16 cellular contexts compared by ENCODE assay signal in the genomic region with DNA sequence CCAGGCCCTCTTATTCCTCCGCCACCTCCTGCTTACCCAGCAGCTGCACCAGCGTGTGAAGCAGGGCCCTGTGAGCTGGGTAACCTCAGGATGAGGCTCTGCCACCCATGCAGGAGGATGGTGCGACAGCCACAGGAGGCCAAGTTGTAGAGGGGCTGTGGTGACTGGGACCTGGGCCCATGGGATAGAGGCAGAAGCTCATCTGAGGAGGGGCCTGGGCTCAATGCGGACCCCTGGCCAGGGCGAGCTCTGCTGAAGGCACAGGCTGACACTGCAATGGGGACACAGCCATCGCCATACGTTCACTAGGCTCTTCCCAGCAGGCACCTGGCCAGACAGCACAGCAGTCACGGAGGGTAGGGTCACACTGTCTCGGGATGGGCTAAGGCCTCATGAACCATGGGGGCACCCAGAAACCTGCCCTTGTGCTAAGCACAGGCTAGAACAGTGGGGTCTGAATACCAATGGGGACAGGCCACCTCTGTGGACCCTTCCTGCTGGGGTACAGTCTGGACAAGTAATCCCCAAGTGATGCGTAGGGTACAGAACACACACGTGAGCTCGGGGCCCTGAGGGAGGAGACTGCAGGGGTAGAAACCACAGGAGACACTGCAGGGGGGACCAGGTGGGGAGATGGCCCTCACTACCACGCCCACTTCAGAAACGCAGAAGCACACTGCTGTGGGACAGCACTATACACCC.
"Had no signal": no experiment of that assay in that cellular context is flagged by ENCODE, and none has a peak within 500 bp of the region (broad histone marks: within the 10 kb centered on the region; RNA-seq: fewer than 3 reads in every experiment).

No MANE protein-coding gene starts in this region.

- H3K27me3 ChIP-seq: right lobe of liver had no signal

- H3K9me3 ChIP-seq: left ventricle myocardium inferior, right lobe of liver, thoracic aorta had no signal

- H3K27ac ChIP-seq: left ventricle myocardium inferior, right lobe of liver, thoracic aorta had no signal

- H3K4me3 Mint-ChIP-seq: activated CD8-positive, alpha-beta T cell treated with anti-CD3 and anti-CD28 coated beads, Interleukin-2, amount 10 ng/mL, durations not matched to agents 7 days and 5 days; nephron progenitor cell; WTC11 had no signal

- H3K9me3 Mint-ChIP-seq: activated T-helper 2 cell treated with anti-CD3 and anti-CD28 coated beads, Interferon-gamma antibody, Interleukin-2, Interleukin-4, amounts not matched to agents 10 μg/mL and 5 μg/mL and 100 μg/mL, durations not matched to agents 14 hours and 24 hours and 36 hours; nephron progenitor cell; WTC11 had no signal

- H3K27ac Mint-ChIP-seq: activated CD8-positive, alpha-beta T cell treated with anti-CD3 and anti-CD28 coated beads, Interleukin-2, amount 10 ng/mL, durations not matched to agents 7 days and 5 days; activated T-helper 2 cell treated with anti-CD3 and anti-CD28 coated beads, Interferon-gamma antibody, Interleukin-2, Interleukin-4, amounts not matched to agents 10 μg/mL and 5 μg/mL and 100 μg/mL, durations not matched to agents 14 hours and 24 hours and 36 hours; nephron progenitor cell; WTC11 had no signal

- ATAC-seq: activated CD8-positive, alpha-beta T cell treated with anti-CD3 and anti-CD28 coated beads, Interleukin-2, amount 10 ng/mL, durations not matched to agents 7 days and 5 days; right lobe of liver; stimulated activated naive CD8-positive, alpha-beta T cell treated with anti-CD3 and anti-CD28 coated beads, Interleukin-15, Interleukin-2, amounts not matched to agents 100 U/mL and 50 U/mL, for 24 hours; WTC11 had no signal

- H3K4me1 ChIP-seq: left ventricle myocardium inferior had no signal

- H3K36me3 Mint-ChIP-seq: WTC11 had no signal

- DNase-seq: activated CD4-positive, alpha-beta T cell treated with anti-CD3 and anti-CD28 coated beads for 48 hours; activated CD8-positive, alpha-beta T cell treated with anti-CD3 and anti-CD28 coated beads, Interleukin-2, amount 10 ng/mL, durations not matched to agents 7 days and 5 days; activated naive CD4-positive, alpha-beta T cell treated with anti-CD3 and anti-CD28 coated beads, Interleukin-2, amount 50 U/mL, for 16 hours; activated T-cell treated with anti-CD3 and anti-CD28 coated beads for 4 hours; effector CD4-positive, alpha-beta T cell; foreskin fibroblast; hippocampal formation; kidney; left ventricle myocardium inferior; nephron progenitor cell; stimulated activated naive CD8-positive, alpha-beta T cell treated with anti-CD3 and anti-CD28 coated beads, Interleukin-15, Interleukin-2, amounts not matched to agents 100 U/mL and 50 U/mL, for 24 hours; T-helper 2 cell had no signal

- H3K4me3 ChIP-seq: left ventricle myocardium inferior, right lobe of liver, thoracic aorta had no signal

- H3K36me3 ChIP-seq: left ventricle myocardium inferior, right lobe of liver, thoracic aorta had no signal
